Comparison of ENCODE assay signal across 1 cellular context in genomic region chr17:28950017-28950751, GRCh38.
TF ChIP-seq lines count a peak whose summit lies in the region.

No MANE protein-coding gene starts in this region.

TF ChIP-seq in K562, 482 proteins besides CTCF, POLR2A, EP300 and RAD21 (continues in another document):
- TF ChIP-seq GTF2E2 (tag; IDR thresholded peaks at IDR 0.05), result no peak
- TF ChIP-seq MLX (CRISPR knock-in tag; conservative IDR thresholded peaks at IDR 0.05), result no peak
- no peak for TF ChIP-seq ZNF134 (CRISPR knock-in tag; conservative IDR thresholded peaks at IDR 0.05)
- no peak for TF ChIP-seq MECOM (CRISPR knock-in tag; IDR thresholded peaks at IDR 0.05)
- no peak for TF ChIP-seq NONO (IDR thresholded peaks at IDR 0.05; ENCODE audit: low read depth in 2 of 2, low read length in 1 of 2)
- TF ChIP-seq FOS (IDR thresholded peaks at IDR 0.05; ENCODE audit: extremely low read depth, insufficient read length), result no peak
- TF ChIP-seq ZNF764 (CRISPR knock-in tag; IDR thresholded peaks at IDR 0.05; ENCODE audit: low read depth), result no peak
- TF ChIP-seq RFX5 (IDR thresholded peaks at IDR 0.05; ENCODE audit: low read depth, low read length), result no peak
- TF ChIP-seq ZNF212 (CRISPR knock-in tag; IDR thresholded peaks at IDR 0.05), result no peak
- TF ChIP-seq PHF8 (IDR thresholded peaks at IDR 0.05; ENCODE audit: borderline replicate concordance, low read length), result 0 out of 2 replicates have a peak, but pooled peaks have one; percentile 3
- peak; percentile 13; the same call in 1 of the 2 replicates for TF ChIP-seq KDM2B (CRISPR knock-in tag; IDR thresholded peaks at IDR 0.05)
- TF ChIP-seq CLOCK (CRISPR knock-in tag; IDR thresholded peaks at IDR 0.05; ENCODE audit: borderline replicate concordance), result no peak
- TF ChIP-seq CHD4 (IDR thresholded peaks at IDR 0.05; ENCODE audit: insufficient read depth, insufficient replicate concordance, low read depth, low read length, poor library complexity, severe bottlenecking), result no peak
- TF ChIP-seq ZNF584 (CRISPR knock-in tag; IDR thresholded peaks at IDR 0.05; ENCODE audit: low read depth), result no peak
- TF ChIP-seq ERF (CRISPR knock-in tag; IDR thresholded peaks at IDR 0.05), result no peak
- no peak for TF ChIP-seq GTF2B (IDR thresholded peaks at IDR 0.05; ENCODE audit: extremely low read depth, insufficient read length)
- peak; percentile 12 for TF ChIP-seq TAF1 (IDR thresholded peaks at IDR 0.05; ENCODE audit: control insufficient read depth, extremely low read depth, insufficient read depth, low read length, severe bottlenecking)
- no peak for TF ChIP-seq ELF2 (CRISPR knock-in tag; IDR thresholded peaks at IDR 0.05)
- no peak for TF ChIP-seq TRIM25 (IDR thresholded peaks at IDR 0.05; ENCODE audit: borderline replicate concordance)
- no peak for TF ChIP-seq ZBTB17 (CRISPR knock-in tag; IDR thresholded peaks at IDR 0.05)
- TF ChIP-seq PML (IDR thresholded peaks at IDR 0.05; ENCODE audit: low read length), result no peak; the same call in 1 of the 2 replicates
- no peak for TF ChIP-seq CHCHD3 (CRISPR knock-in tag; IDR thresholded peaks at IDR 0.05)
- 0 out of 2 replicates have a peak, but pooled peaks have one; percentile 12 for TF ChIP-seq CREM (IDR thresholded peaks at IDR 0.05; ENCODE audit: low read depth)
- no peak for TF ChIP-seq DNMT1 (IDR thresholded peaks at IDR 0.05)
- no peak for TF ChIP-seq MEIS2 (IDR thresholded peaks at IDR 0.05; ENCODE audit: partially characterized antibody)
- no peak for TF ChIP-seq TAF15 (IDR thresholded peaks at IDR 0.05; ENCODE audit: low read depth, low read length)
- TF ChIP-seq CSDE1 (IDR thresholded peaks at IDR 0.05), result no peak
- no peak for TF ChIP-seq NCOA2 (IDR thresholded peaks at IDR 0.05; ENCODE audit: partially characterized antibody in 2 of 2)
- no peak for TF ChIP-seq GATAD2A (IDR thresholded peaks at IDR 0.05)
- no peak for TF ChIP-seq ZKSCAN1 (IDR thresholded peaks at IDR 0.05; ENCODE audit: low read depth, low read length)
- no peak for TF ChIP-seq ZSCAN29 (IDR thresholded peaks at IDR 0.05)
- TF ChIP-seq ZNF140 (CRISPR knock-in tag; IDR thresholded peaks at IDR 0.05), result no peak
- no peak for TF ChIP-seq XRCC3 (IDR thresholded peaks at IDR 0.05)
- TF ChIP-seq C11orf30 (IDR thresholded peaks at IDR 0.05; ENCODE audit: low read depth), result no peak
- no peak for TF ChIP-seq KLF6 (CRISPR knock-in tag; IDR thresholded peaks at IDR 0.05; ENCODE audit: borderline replicate concordance)
- TF ChIP-seq MXD1 (CRISPR knock-in tag; IDR thresholded peaks at IDR 0.05; ENCODE audit: borderline replicate concordance, poor library complexity, severe bottlenecking), result no peak
- TF ChIP-seq ATF6 (CRISPR knock-in tag; IDR thresholded peaks at IDR 0.05), result no peak
- TF ChIP-seq TAF7 (tag; IDR thresholded peaks at IDR 0.05), result no peak
- no peak for TF ChIP-seq KLF10 (CRISPR knock-in tag; IDR thresholded peaks at IDR 0.05)
- no peak for TF ChIP-seq ETS1 (conservative IDR thresholded peaks at IDR 0.05; ENCODE audit: control insufficient read depth, low read depth, low read length)
- no peak for TF ChIP-seq IFI16 (CRISPR knock-in tag; IDR thresholded peaks at IDR 0.05)
- no peak for TF ChIP-seq ZMIZ1 (IDR thresholded peaks at IDR 0.05; ENCODE audit: low read depth in 2 of 2, low read length in 2 of 2)
- TF ChIP-seq PRDM10 (IDR thresholded peaks at IDR 0.05; ENCODE audit: partially characterized antibody), result peak; percentile 85
- TF ChIP-seq ATF7 (IDR thresholded peaks at IDR 0.05), result no peak
- no peak for TF ChIP-seq NR0B1 (IDR thresholded peaks at IDR 0.05; ENCODE audit: partially characterized antibody)
